Comparison of ENCODE assay signal across 11 cellular contexts in genomic region chr12:116657921-116658495, GRCh38.
DNase-seq lines count a peak whose midpoint lies in the region; ATAC-seq, FAIRE-seq and TF ChIP-seq lines count a peak whose summit lies in the region.
"Had no signal": no experiment of that assay in that cellular context is flagged by ENCODE, and none has a peak within 500 bp of the region (broad histone marks: within the 10 kb centered on the region; RNA-seq: fewer than 3 reads in every experiment).

No MANE protein-coding gene starts in this region.

- no peak overlapping the region for H3K23ac ChIP-seq in H1 (ENCODE audit: insufficient read length)

- DNase-seq in Right ventricle myocardium inferior (ENCODE audit: missing footprints) (no peak), right cardiac atrium (no peak), H1 (ENCODE audit: low read depth in 1 of 2, low spot score in 2 of 2) (no peak), neural progenitor cell (ENCODE audit: low spot score) (no peak), uterus (no peak), NCI-H2171 (lab: John Stamatoyannopoulos, UW) (no peak), GDM1 (lab: John Stamatoyannopoulos, UW) (no peak)
- DNase-seq: ACHN; activated CD4-positive, alpha-beta memory T cell treated with anti-CD3 and anti-CD28 coated beads for 36 hours; activated naive CD8-positive, alpha-beta T cell treated with anti-CD3 and anti-CD28 coated beads, Interleukin-2, amount 10 ng/mL, durations not matched to agents 7 days and 5 days had no signal

- H3K27me3 ChIP-seq in right cardiac atrium (ENCODE audit: control insufficient read depth, insufficient read depth) (no peaks in the 10 kb centered on the region), H1 (replicated peaks in 1 of 4; ENCODE audit: control insufficient read depth in 3 of 4, extremely low read depth in 1 of 4, insufficient read depth in 3 of 4, low read length in 3 of 4) (no peaks in the 10 kb centered on the region), neural progenitor cell (no peaks in the 10 kb centered on the region), uterus (no peaks in the 10 kb centered on the region)

- H2BK15ac ChIP-seq in H1 (ENCODE audit: low read length), result no peak overlapping the region

- no peak for TF ChIP-seq EP300 in H1 (IDR thresholded peaks at IDR 0.05; ENCODE audit: borderline replicate concordance in 1 of 2, low read depth in 2 of 2, low read length in 2 of 2)

- H4K8ac ChIP-seq in H1 (ENCODE audit: extremely low read depth, insufficient read depth, low read length), result no peak overlapping the region

- no peak overlapping the region; the same call in 1 of the 2 replicates for H2BK20ac ChIP-seq in H1 (ENCODE audit: low read length)

- TF ChIP-seq CTCF in H1 (IDR thresholded peaks at IDR 0.05; ENCODE audit: control extremely low read depth in 1 of 3, insufficient read depth in 1 of 3, low read depth in 1 of 3, low read length in 3 of 3) (no peak), neural progenitor cell (IDR thresholded peaks at IDR 0.05) (no peak), uterus (IDR thresholded peaks at IDR 0.05) (no peak)

- no peak overlapping the region for H3K9ac ChIP-seq in H1 (replicated peaks in 1 of 4; ENCODE audit: extremely low read depth in 1 of 4, low read depth in 3 of 4, low read length in 3 of 4)
- no peak overlapping the region for H3K9ac ChIP-seq in neural progenitor cell

- no peaks in the 10 kb centered on the region for H3K36me3 Mint-ChIP-seq in neural progenitor cell
- H3K36me3 Mint-ChIP-seq: activated CD4-positive, alpha-beta memory T cell treated with anti-CD3 and anti-CD28 coated beads for 36 hours; activated naive CD8-positive, alpha-beta T cell treated with anti-CD3 and anti-CD28 coated beads, Interleukin-2, amount 10 ng/mL, durations not matched to agents 7 days and 5 days had no signal

- H2BK5ac ChIP-seq in H1 (ENCODE audit: low read depth, low read length), result 0 out of 2 replicates have a peak overlapping the region, but pooled peaks have one; percentile 4

- no peak overlapping the region for H2BK120ac ChIP-seq in H1 (replicated peaks; ENCODE audit: low read depth, low read length)

- H3K36me3 ChIP-seq in H1 (ENCODE audit: control insufficient read depth in 2 of 4, insufficient read depth in 4 of 4, low read length in 3 of 4) (no peaks in the 10 kb centered on the region), neural progenitor cell (no peaks in the 10 kb centered on the region), uterus (no peaks in the 10 kb centered on the region)

- H3K4me3 Mint-ChIP-seq in neural progenitor cell, result no peak overlapping the region
- H3K4me3 Mint-ChIP-seq: activated CD4-positive, alpha-beta memory T cell treated with anti-CD3 and anti-CD28 coated beads for 36 hours; activated naive CD8-positive, alpha-beta T cell treated with anti-CD3 and anti-CD28 coated beads, Interleukin-2, amount 10 ng/mL, durations not matched to agents 7 days and 5 days had no signal

- H4K91ac ChIP-seq in H1 (replicated peaks; ENCODE audit: insufficient read length, low read length), result no peak overlapping the region

- CTCF ChIA-PET in H1 (lab: Charles Lee; ENCODE audit: partially characterized antibody), result interaction anchor here (0.7 to 1.5 kb wide), 6 partner anchors 8 to 30 kb away, joined by 3 to 6 read pairs (median 3); no protein-coding TSS in a partner anchor

- POLR2A ChIA-PET in H1 (lab: Charles Lee; ENCODE audit: partially characterized antibody), result no interaction called here

- H3K4ac ChIP-seq in H1 (replicated peaks; ENCODE audit: insufficient read length, low read depth, low read length), result no peak overlapping the region

- peak overlapping the region; percentile 57; the same call in 1 of the 2 replicates for H3K18ac ChIP-seq in H1 (ENCODE audit: extremely low read depth, low read length)

- no peak overlapping the region for H3K56ac ChIP-seq in H1 (replicated peaks; ENCODE audit: insufficient read length, low read depth, low read length)

- H3K79me1 ChIP-seq in H1 (ENCODE audit: low read depth, low read length), result no peaks in the 10 kb centered on the region

- H3K4me1 ChIP-seq in right cardiac atrium (ENCODE audit: control insufficient read depth, insufficient read depth, low read length), result peaks cover 2% of the 10 kb centered on the region
- H3K4me1 ChIP-seq in H1 (replicated peaks in 1 of 4; ENCODE audit: control insufficient read depth in 3 of 4, insufficient read depth in 4 of 4, low read length in 3 of 4), result peaks cover 0 to 5% (median 3%) of the 10 kb centered on the region in 4 experiments; a peak in 5 of 7 replicates
- peaks cover 17% of the 10 kb centered on the region for H3K4me1 ChIP-seq in neural progenitor cell
- no peaks in the 10 kb centered on the region for H3K4me1 ChIP-seq in uterus

- ATAC-seq in Right ventricle myocardium inferior (peak; percentile 4), right cardiac atrium (no peak), HG03139 (IDR thresholded peaks at IDR 0.05; ENCODE audit: unreplicated experiment) (no peak)

- TF ChIP-seq RAD21 in H1 (IDR thresholded peaks at IDR 0.05 in 1 of 2, conservative IDR thresholded peaks at IDR 0.05 in 1 of 2; ENCODE audit: low read depth in 2 of 2, low read length in 2 of 2), result no peak

- no peak overlapping the region for H2BK12ac ChIP-seq in H1 (ENCODE audit: low read depth, low read length)

- no peak overlapping the region for H3K27ac Mint-ChIP-seq in neural progenitor cell
- H3K27ac Mint-ChIP-seq: activated CD4-positive, alpha-beta memory T cell treated with anti-CD3 and anti-CD28 coated beads for 36 hours; activated naive CD8-positive, alpha-beta T cell treated with anti-CD3 and anti-CD28 coated beads, Interleukin-2, amount 10 ng/mL, durations not matched to agents 7 days and 5 days had no signal

- H3F3A ChIP-seq in neural progenitor cell (ENCODE audit: low read depth), result peaks cover 14% of the 10 kb centered on the region

- H3K14ac ChIP-seq in H1 (ENCODE audit: insufficient read length), result no peak overlapping the region

- H3K4me1 Mint-ChIP-seq in neural progenitor cell, result peaks cover 35% of the 10 kb centered on the region

- H3K9me3 ChIP-seq in right cardiac atrium (ENCODE audit: control insufficient read depth, low read length) (no peaks in the 10 kb centered on the region), H1 (ENCODE audit: insufficient read depth in 2 of 2, low read depth in 1 of 2, low read length in 1 of 2) (no peaks in the 10 kb centered on the region), neural progenitor cell (ENCODE audit: low read depth) (no peaks in the 10 kb centered on the region), uterus (no peaks in the 10 kb centered on the region)

- no peaks in the 10 kb centered on the region for H3K79me2 ChIP-seq in H1 (ENCODE audit: control insufficient read depth in 1 of 2, insufficient read depth in 2 of 2, low read length in 2 of 2)
- H3K79me2 ChIP-seq in neural progenitor cell (ENCODE audit: low read depth), result no peaks in the 10 kb centered on the region

- H3K27ac ChIP-seq in right cardiac atrium (ENCODE audit: low read length), result no peak overlapping the region
- no peak overlapping the region for H3K27ac ChIP-seq in H1 (ENCODE audit: low read depth, low read length)
- no peak overlapping the region for H3K27ac ChIP-seq in neural progenitor cell
- H3K27ac ChIP-seq in uterus, result peak overlapping the region; percentile 47 to 50

- H3K4me2 ChIP-seq in H1 (ENCODE audit: insufficient read depth in 1 of 2, low read depth in 2 of 2, low read length in 2 of 2) (no peak overlapping the region), neural progenitor cell (no peak overlapping the region)

- TF ChIP-seq POLR2A in H1 (IDR thresholded peaks at IDR 0.05; ENCODE audit: control extremely low read depth in 1 of 2, low read depth in 2 of 2, low read length in 2 of 2), result no peak
- no peak for TF ChIP-seq POLR2A in uterus (IDR thresholded peaks at IDR 0.05)

- no peaks in the 10 kb centered on the region for H4K20me1 ChIP-seq in H1 (replicated peaks in 1 of 2; ENCODE audit: control insufficient read depth in 1 of 2, insufficient read depth in 2 of 2, low read length in 2 of 2)
- H4K20me1 ChIP-seq in neural progenitor cell (ENCODE audit: low read depth), result no peaks in the 10 kb centered on the region

- H2AK5ac ChIP-seq in H1 (ENCODE audit: low read depth, low read length), result no peak overlapping the region

- H3K23me2 ChIP-seq in H1 (ENCODE audit: low read depth, low read length), result no peaks in the 10 kb centered on the region

- no peak overlapping the region for H3K4me3 ChIP-seq in right cardiac atrium (ENCODE audit: low read length)
- H3K4me3 ChIP-seq in H1 (ENCODE audit: extremely low read depth in 1 of 4, insufficient read depth in 2 of 4, low read depth in 3 of 4, low read length in 4 of 4), result no peak overlapping the region
- H3K4me3 ChIP-seq in neural progenitor cell, result no peak overlapping the region
- peak overlapping the region; percentile 2 to 28 for H3K4me3 ChIP-seq in uterus

- intact Hi-C loops in Right ventricle myocardium inferior (cut with DNase I), result no loop called here
- intact Hi-C loops in right cardiac atrium (cut with DNase I), result no loop called here
- intact Hi-C loops in uterus (cut with DNase I; ENCODE audit: low total_unique reads), result no loop called here

- peaks cover 14% of the 10 kb centered on the region for H3K27me3 Mint-ChIP-seq in neural progenitor cell (ENCODE audit: insufficient read depth, low read depth)

- no peak for FAIRE-seq in H1 (lab: Jason Lieb, UNC)

- H2AFZ ChIP-seq in H1 (ENCODE audit: low read length) (peak overlapping the region; percentile 11; the same call in 1 of the 2 replicates), neural progenitor cell (replicated peaks) (peak overlapping the region; percentile 81)

- no peak overlapping the region for H4K5ac ChIP-seq in H1 (ENCODE audit: insufficient read length, low read depth, low read length)

- WGBS in right cardiac atrium, result 54% methylated on average over 11 of the region's 11 CpGs
- WGBS in H1 (ENCODE audit: extremely low coverage in 1 of 2, insufficient coverage in 1 of 2, insufficient read length in 1 of 2, insufficient replicate concordance in 2 of 2, low coverage in 1 of 2, low lambda C conversion rate in 2 of 2, missing lambda C conversion rate in 1 of 2), 2 experiments, result 79% methylated on average over 11 of the region's 11 CpGs; no CpG with 5 or more reads in 1 of the 2 experiments

- H3K9me3 Mint-ChIP-seq in neural progenitor cell, result no peaks in the 10 kb centered on the region
- H3K9me3 Mint-ChIP-seq: activated CD4-positive, alpha-beta memory T cell treated with anti-CD3 and anti-CD28 coated beads for 36 hours; activated naive CD8-positive, alpha-beta T cell treated with anti-CD3 and anti-CD28 coated beads, Interleukin-2, amount 10 ng/mL, durations not matched to agents 7 days and 5 days had no signal

TF ChIP-seq in H1, 55 proteins besides CTCF, POLR2A, EP300 and RAD21 (continues in another document):
- TF ChIP-seq HDAC2 (IDR thresholded peaks at IDR 0.05; ENCODE audit: borderline replicate concordance in 1 of 2, low read depth in 2 of 2, low read length in 2 of 2) (no peak), POLR2AphosphoS5 (IDR thresholded peaks at IDR 0.05; ENCODE audit: low read depth, low read length) (no peak), GABPA (IDR thresholded peaks at IDR 0.05; ENCODE audit: borderline replicate concordance, insufficient read depth, low read length) (no peak), SAP30 (IDR thresholded peaks at IDR 0.05; ENCODE audit: insufficient read depth, insufficient replicate concordance, low read length) (no peak), KDM4A (IDR thresholded peaks at IDR 0.05; ENCODE audit: low read depth, low read length, severe bottlenecking) (no peak), CHD1 (IDR thresholded peaks at IDR 0.05; ENCODE audit: low read depth, low read length) (no peak)

Comparison
In these comparisons a context has a peak if more than half of its experiments do, and no peak if none do; other contexts are left out.
1. H3K27ac ChIP-seq: peak in uterus (2 of 2); none in right cardiac atrium (single experiment), H1 (single experiment) and neural progenitor cell (single experiment).
2. H3K4me3 ChIP-seq: peak in uterus (2 of 2); none in right cardiac atrium (single experiment), H1 (0 of 4) and neural progenitor cell (single experiment).